15 cellular contexts compared by ENCODE assay signal in genomic region chr22:43295173-43295572, GRCh38. TPM values are rescaled to one million over a fixed set of nuclear protein-coding genes. Genes with fewer than 3 reads are reported as not detected.
A peak's percentile ranks its signal among the peaks of the same experiment; 100 is the strongest.
DNase-seq lines count a peak whose midpoint lies in the region; ATAC-seq and TF ChIP-seq lines count a peak whose summit lies in the region.
"Had no signal": no experiment of that assay in that cellular context is flagged by ENCODE, and none has a peak within 500 bp of the region (broad histone marks: within the 10 kb centered on the region; RNA-seq: fewer than 3 reads in every experiment).

No MANE protein-coding gene starts in this region.

- peaks cover 0 to 4% (median 0%) of the 10 kb centered on the region in 11 experiments; a peak in 3 of 22 replicates for H3K27me3 ChIP-seq in BLaER1 treated with 17β-estradiol and CSF1 and Interleukin-3, amounts not matched to agents 10 nM and 100 nM
- H3K27me3 ChIP-seq in lower lobe of right lung (ENCODE audit: low read depth) (no peaks in the 10 kb centered on the region), stomach (no peaks in the 10 kb centered on the region)

- intact Hi-C loops in lower lobe of right lung (cut with DNase I) (no loop called here), stomach (cut with DNase I; ENCODE audit: low total_unique reads) (no loop called here)

- H3K27ac Mint-ChIP-seq in brain = peak overlapping the region; percentile 41 to 81 (median 65)

- TF ChIP-seq CTCF in brain (conservative IDR thresholded peaks at IDR 0.05) (no peak), lower lobe of right lung (IDR thresholded peaks at IDR 0.05) (no peak), stomach (IDR thresholded peaks at IDR 0.05) (no peak)

- H3K4me1 ChIP-seq in BLaER1 treated with 17β-estradiol and CSF1 and Interleukin-3, amounts not matched to agents 10 nM and 100 nM = peaks cover 34 to 81% (median 74%) of the 10 kb centered on the region in 10 experiments
- H3K4me1 ChIP-seq in lower lobe of right lung (peaks cover 43% of the 10 kb centered on the region), stomach (peaks cover 13 to 78% (median 34%) of the 10 kb centered on the region in 4 donors)

- no peaks in the 10 kb centered on the region for H4K20me1 ChIP-seq in BLaER1 treated with 17β-estradiol and CSF1 and Interleukin-3, amounts not matched to agents 10 nM and 100 nM

- no peak for TF ChIP-seq EP300 in stomach (IDR thresholded peaks at IDR 0.05)

- no peaks in the 10 kb centered on the region for H3K36me3 ChIP-seq in BLaER1 treated with 17β-estradiol and CSF1 and Interleukin-3, amounts not matched to agents 10 nM and 100 nM
- H3K36me3 ChIP-seq in lower lobe of right lung (no peaks in the 10 kb centered on the region), stomach (no peaks in the 10 kb centered on the region)

- peaks cover 0 to 2% (median 0%) of the 10 kb centered on the region in 5 experiments for H3K9me3 Mint-ChIP-seq in brain

- no peaks in the 10 kb centered on the region for H3K9me3 ChIP-seq in BLaER1 treated with 17β-estradiol and CSF1 and Interleukin-3, amounts not matched to agents 10 nM and 100 nM (replicated peaks in 1 of 11)
- H3K9me3 ChIP-seq in lower lobe of right lung (no peaks in the 10 kb centered on the region), stomach (no peaks in the 10 kb centered on the region)

- no peak overlapping the region for H3K4me3 Mint-ChIP-seq in brain

- peaks cover 4% of the 10 kb centered on the region for H3K27me3 Mint-ChIP-seq in brain

- H3K4me2 ChIP-seq in BLaER1 treated with 17β-estradiol and CSF1 and Interleukin-3, amounts not matched to agents 10 nM and 100 nM = peak overlapping the region; percentile 39 to 95 (median 82)

- WGBS in stomach, 5 donors = 72 to 86% (median 78%) methylated on average over 6 of the region's 6 CpGs

- H3K36me3 Mint-ChIP-seq in brain = peaks cover 8% of the 10 kb centered on the region

- H3K27ac ChIP-seq in BLaER1 treated with 17β-estradiol and CSF1 and Interleukin-3, amounts not matched to agents 10 nM and 100 nM = peak overlapping the region in 7 of 11 experiments; percentile 1 to 86 (median 78); a peak in 10 of 22 replicates
- H3K27ac ChIP-seq in lower lobe of right lung (peak overlapping the region; percentile 78), stomach (peak overlapping the region in 3 of 5 donors; percentile 73 to 76 (median 75))

- no peak overlapping the region for H3K4me3 ChIP-seq in BLaER1 treated with 17β-estradiol and CSF1 and Interleukin-3, amounts not matched to agents 10 nM and 100 nM
- H3K4me3 ChIP-seq in lower lobe of right lung (peak overlapping the region; percentile 14), stomach (no peak overlapping the region)

- TF ChIP-seq POLR2A in stomach (IDR thresholded peaks at IDR 0.05) = no peak

- peak overlapping the region in 1 of 11 experiments; percentile 64; a peak in 1 of 22 replicates for H3K9ac ChIP-seq in BLaER1 treated with 17β-estradiol and CSF1 and Interleukin-3, amounts not matched to agents 10 nM and 100 nM

- ATAC-seq in lower lobe of right lung = no peak
- no peak for ATAC-seq in GM19023 (IDR thresholded peaks at IDR 0.05; ENCODE audit: unreplicated experiment)

- DNase-seq in lower lobe of right lung = no peak
- no peak for DNase-seq in stomach
- DNase-seq in RKO (ENCODE audit: low spot score) = no peak
- no peak for DNase-seq in NAMALWA (ENCODE audit: low spot score)
- DNase-seq in cerebellar nuclear complex (lab: John Stamatoyannopoulos, UW) = no peak
- DNase-seq: COR-L47, NCI-H1092, NCI-H146, NCI-H2081, NCI-H524 had no signal

- peaks cover 91% of the 10 kb centered on the region for H3K4me1 Mint-ChIP-seq in brain

RNA-seq across cellular contexts. Expression of gene SCUBE1, which starts 48.0 kb away (rescaled TPM):
- polyA plus RNA-seq in brain (ENCODE audit: insufficient read depth, low read depth, low replicate concordance) (0.29 TPM), stomach (1 to 10 TPM in 1 of 3 donors, under 1 TPM in 2; 0.31 to 3.0 (median 0.62) TPM)
- total RNA-seq in lower lobe of right lung (16.6 TPM), stomach (1 to 10 TPM; 1.2 to 8.0 (median 2.3) TPM)
- total RNA-seq: A172, MCF 10A had no signal
